Comparison of ENCODE assay signal across 9 cellular contexts in genomic region chr1:245673920-245674414, GRCh38.
A peak's percentile ranks its signal among the peaks of the same experiment; 100 is the strongest.
DNase-seq lines count a peak whose midpoint lies in the region; ATAC-seq and TF ChIP-seq lines count a peak whose summit lies in the region.
"Had no signal": no experiment of that assay in that cellular context is flagged by ENCODE, and none has a peak within 500 bp of the region (broad histone marks: within the 10 kb centered on the region; RNA-seq: fewer than 3 reads in every experiment).

No MANE protein-coding gene starts in this region.

- no peaks in the 10 kb centered on the region for H3K27me3 Mint-ChIP-seq in activated CD8-positive, alpha-beta T cell treated with anti-CD3 and anti-CD28 coated beads for 36 hours

- POLR2A ChIA-PET in activated CD8-positive, alpha-beta T cell treated with anti-CD3 and anti-CD28 coated beads for 36 hours (lab: Charles Lee) = no interaction called here

- DNase-seq in NCI-H226 (peak; percentile 8), fibroblast of villous mesenchyme (ENCODE audit: low read depth) (peak; percentile 33), GM13977 (ENCODE audit: low spot score) (no peak), H4 (ENCODE audit: low spot score) (no peak), sciatic nerve (ENCODE audit: low spot score) (no peak)
- DNase-seq in activated CD8-positive, alpha-beta T cell treated with anti-CD3 and anti-CD28 coated beads for 36 hours = no peak
- DNase-seq: NCI-H2227 treated with DMSO at 0.1 percent for 48 hours had no signal

- TF ChIP-seq CTCF in fibroblast of villous mesenchyme (IDR thresholded peaks at IDR 0.05; ENCODE audit: insufficient read depth, low read depth, low read length) = no peak
- no peak for TF ChIP-seq CTCF in GM13977 (IDR thresholded peaks at IDR 0.05; ENCODE audit: extremely low read depth, insufficient read depth, missing control alignments)
- no peak for TF ChIP-seq CTCF in activated CD8-positive, alpha-beta T cell treated with anti-CD3 and anti-CD28 coated beads for 36 hours (IDR thresholded peaks at IDR 0.05)

- ATAC-seq in GM18508 (IDR thresholded peaks at IDR 0.05; ENCODE audit: insufficient read depth, unreplicated experiment) = peak; percentile 52
- peak; percentile 66 for ATAC-seq in HG02870 (IDR thresholded peaks at IDR 0.05; ENCODE audit: unreplicated experiment)
- ATAC-seq in sciatic nerve = no peak
- no peak for ATAC-seq in activated CD8-positive, alpha-beta T cell treated with anti-CD3 and anti-CD28 coated beads for 36 hours

- no peak overlapping the region for H3K27ac Mint-ChIP-seq in activated CD8-positive, alpha-beta T cell treated with anti-CD3 and anti-CD28 coated beads for 36 hours

- H3K9me3 Mint-ChIP-seq in activated CD8-positive, alpha-beta T cell treated with anti-CD3 and anti-CD28 coated beads for 36 hours = no peaks in the 10 kb centered on the region

- no peak overlapping the region for H3K4me3 ChIP-seq in fibroblast of villous mesenchyme (ENCODE audit: low read depth, low read length)

- CTCF ChIA-PET in activated CD8-positive, alpha-beta T cell treated with anti-CD3 and anti-CD28 coated beads for 36 hours (lab: Charles Lee) = no interaction called here

- H3K4me3 Mint-ChIP-seq in activated CD8-positive, alpha-beta T cell treated with anti-CD3 and anti-CD28 coated beads for 36 hours = no peak overlapping the region

- H3K36me3 Mint-ChIP-seq in activated CD8-positive, alpha-beta T cell treated with anti-CD3 and anti-CD28 coated beads for 36 hours (ENCODE audit: low read depth) = no peaks in the 10 kb centered on the region

- H3K4me1 Mint-ChIP-seq in activated CD8-positive, alpha-beta T cell treated with anti-CD3 and anti-CD28 coated beads for 36 hours (ENCODE audit: low read depth) = no peaks in the 10 kb centered on the region

- in situ Hi-C loops in GM13977 (cut with MboI; ENCODE audit: low pct_unique_long_range_greater_than_20kb, low sequenced_read_pairs, unreplicated experiment) = no loop called here

- intact Hi-C loops in sciatic nerve (cut with DNase I) = no loop called here
- intact Hi-C loops in activated CD8-positive, alpha-beta T cell treated with anti-CD3 and anti-CD28 coated beads for 36 hours (cut with micrococcal nuclease) = no loop called here

Comparison
In these comparisons a context has a peak if more than half of its experiments do, and no peak if none do; other contexts are left out.
1. ATAC-seq: peak in GM18508 (single experiment) and HG02870 (single experiment); none in sciatic nerve (single experiment) and activated CD8-positive, alpha-beta T cell treated with anti-CD3 and anti-CD28 coated beads for 36 hours (single experiment).
2. DNase-seq: peak in NCI-H226 (single experiment) and fibroblast of villous mesenchyme (single experiment); none in GM13977 (single experiment), H4 (single experiment), sciatic nerve (single experiment) and activated CD8-positive, alpha-beta T cell treated with anti-CD3 and anti-CD28 coated beads for 36 hours (single experiment).